Comparison of ENCODE assay signal across 1 cellular context in genomic region chr15:70474682-70475438, GRCh38.
TF ChIP-seq lines count a peak whose summit lies in the region.

No MANE protein-coding gene starts in this region.

TF ChIP-seq in liver, 16 proteins besides CTCF, POLR2A, EP300 and RAD21 (continued from another document):
- TF ChIP-seq, protein P1, sequence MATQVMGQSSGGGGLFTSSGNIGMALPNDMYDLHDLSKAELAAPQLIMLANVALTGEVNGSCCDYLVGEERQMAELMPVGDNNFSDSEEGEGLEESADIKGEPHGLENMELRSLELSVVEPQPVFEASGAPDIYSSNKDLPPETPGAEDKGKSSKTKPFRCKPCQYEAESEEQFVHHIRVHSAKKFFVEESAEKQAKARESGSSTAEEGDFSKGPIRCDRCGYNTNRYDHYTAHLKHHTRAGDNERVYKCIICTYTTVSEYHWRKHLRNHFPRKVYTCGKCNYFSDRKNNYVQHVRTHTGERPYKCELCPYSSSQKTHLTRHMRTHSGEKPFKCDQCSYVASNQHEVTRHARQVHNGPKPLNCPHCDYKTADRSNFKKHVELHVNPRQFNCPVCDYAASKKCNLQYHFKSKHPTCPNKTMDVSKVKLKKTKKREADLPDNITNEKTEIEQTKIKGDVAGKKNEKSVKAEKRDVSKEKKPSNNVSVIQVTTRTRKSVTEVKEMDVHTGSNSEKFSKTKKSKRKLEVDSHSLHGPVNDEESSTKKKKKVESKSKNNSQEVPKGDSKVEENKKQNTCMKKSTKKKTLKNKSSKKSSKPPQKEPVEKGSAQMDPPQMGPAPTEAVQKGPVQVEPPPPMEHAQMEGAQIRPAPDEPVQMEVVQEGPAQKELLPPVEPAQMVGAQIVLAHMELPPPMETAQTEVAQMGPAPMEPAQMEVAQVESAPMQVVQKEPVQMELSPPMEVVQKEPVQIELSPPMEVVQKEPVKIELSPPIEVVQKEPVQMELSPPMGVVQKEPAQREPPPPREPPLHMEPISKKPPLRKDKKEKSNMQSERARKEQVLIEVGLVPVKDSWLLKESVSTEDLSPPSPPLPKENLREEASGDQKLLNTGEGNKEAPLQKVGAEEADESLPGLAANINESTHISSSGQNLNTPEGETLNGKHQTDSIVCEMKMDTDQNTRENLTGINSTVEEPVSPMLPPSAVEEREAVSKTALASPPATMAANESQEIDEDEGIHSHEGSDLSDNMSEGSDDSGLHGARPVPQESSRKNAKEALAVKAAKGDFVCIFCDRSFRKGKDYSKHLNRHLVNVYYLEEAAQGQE (IDR thresholded peaks at IDR 0.05), result peak; percentile 72
- peak; percentile 99 for TF ChIP-seq FOXA2 (IDR thresholded peaks at IDR 0.05)
- TF ChIP-seq, protein P2, sequence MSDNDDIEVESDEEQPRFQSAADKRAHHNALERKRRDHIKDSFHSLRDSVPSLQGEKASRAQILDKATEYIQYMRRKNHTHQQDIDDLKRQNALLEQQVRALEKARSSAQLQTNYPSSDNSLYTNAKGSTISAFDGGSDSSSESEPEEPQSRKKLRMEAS (IDR thresholded peaks at IDR 0.05), result peak; percentile 72
- no peak for TF ChIP-seq TAF1 (conservative IDR thresholded peaks at IDR 0.05)
TF ChIP-seq in liver: peak in this region for 11.
